1 cellular context compared by ENCODE assay signal in the genomic region with DNA sequence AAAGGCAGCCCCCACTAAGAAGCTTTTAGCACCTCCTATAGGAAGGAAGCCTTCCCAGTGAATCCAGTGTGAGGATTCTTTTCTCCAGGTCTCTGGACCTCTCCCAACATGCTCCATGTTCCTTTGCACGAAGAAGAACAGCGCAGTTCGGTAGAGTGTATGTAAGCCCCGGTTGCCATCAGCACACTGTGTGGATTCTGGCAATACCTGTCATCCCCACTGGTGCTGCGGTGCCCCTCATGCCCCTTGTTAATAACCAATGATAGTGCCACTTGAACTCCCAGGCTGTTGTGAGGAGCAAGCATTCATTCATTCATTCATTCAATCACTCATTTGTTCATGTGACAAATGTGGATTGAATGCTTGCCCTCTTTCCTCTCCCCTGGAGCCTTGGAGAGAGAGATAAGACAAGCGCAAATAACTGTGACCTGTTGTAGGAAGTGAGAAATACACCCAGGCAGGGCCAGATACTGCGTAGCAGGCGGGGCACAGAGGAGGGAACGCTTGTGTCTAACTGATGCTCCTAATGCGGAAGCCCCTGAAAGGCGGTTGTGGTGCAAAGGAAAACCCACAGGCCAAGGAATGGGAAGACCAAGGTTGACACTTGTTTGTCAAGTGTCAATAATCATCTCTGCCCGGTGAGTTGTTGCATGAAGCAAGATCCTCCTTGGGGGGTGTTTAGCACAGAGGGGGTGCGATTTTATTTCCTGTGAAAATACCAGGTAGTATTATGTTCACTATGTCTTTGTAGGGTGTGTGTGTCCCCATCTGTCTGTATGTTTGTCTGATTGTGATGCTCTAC.
A peak's percentile ranks its signal among the peaks of the same experiment; 100 is the strongest.
TF ChIP-seq lines count a peak whose summit lies in the region.

No MANE protein-coding gene starts in this region.

TF ChIP-seq in GM12891, 5 proteins besides CTCF, POLR2A, EP300 and RAD21:
- peak; percentile 61 for TF ChIP-seq SPI1 (IDR thresholded peaks at IDR 0.05; ENCODE audit: low read depth, low read length)
- TF ChIP-seq PAX5 (IDR thresholded peaks at IDR 0.05; ENCODE audit: insufficient read depth, low read length, severe bottlenecking) = no peak
- TF ChIP-seq TAF1 (IDR thresholded peaks at IDR 0.05; ENCODE audit: low read depth, low read length) = no peak
- no peak for TF ChIP-seq POLR2AphosphoS5 (IDR thresholded peaks at IDR 0.05; ENCODE audit: low read depth, low read length)
- no peak for TF ChIP-seq POU2F2 (IDR thresholded peaks at IDR 0.05; ENCODE audit: low read depth, low read length)
